9 cellular contexts compared by ENCODE assay signal in genomic region chr17:63445065-63445464, GRCh38. TPM values are rescaled to one million over a fixed set of nuclear protein-coding genes. Genes with fewer than 3 reads are reported as not detected.
DNase-seq lines count a peak whose midpoint lies in the region; ATAC-seq, FAIRE-seq and TF ChIP-seq lines count a peak whose summit lies in the region.
"Had no signal": no experiment of that assay in that cellular context is flagged by ENCODE, and none has a peak within 500 bp of the region (broad histone marks: within the 10 kb centered on the region; RNA-seq: fewer than 3 reads in every experiment).

No MANE protein-coding gene starts in this region.

- in situ Hi-C loops in GM12878 (cut with MboI), result loop anchor here (25.0 kb wide), 1 partner anchor 392 kb away; the partner anchor contains the start of genes FTSJ3, PSMC5 and SMARCD2

- intact Hi-C loops in left ventricle myocardium inferior (cut with micrococcal nuclease), result no loop called here
- intact Hi-C loops in GM12878 (cut with micrococcal nuclease; ENCODE audit: unreplicated experiment), result no loop called here
- intact Hi-C loops in lower lobe of right lung (cut with DNase I), result no loop called here

- TF ChIP-seq CTCF in left ventricle myocardium inferior (IDR thresholded peaks at IDR 0.05; ENCODE audit: borderline replicate concordance) (no peak), right atrium auricular region (IDR thresholded peaks at IDR 0.05) (no peak), GM12878 (IDR thresholded peaks at IDR 0.05 in 2 of 3, conservative IDR thresholded peaks at IDR 0.05 in 1 of 3; ENCODE audit: control insufficient read depth in 2 of 3, extremely low read depth in 1 of 3, insufficient read depth in 1 of 3, low read depth in 3 of 3, low read length in 3 of 3) (no peak), lower lobe of right lung (IDR thresholded peaks at IDR 0.05) (no peak), type B pancreatic cell (conservative IDR thresholded peaks at IDR 0.05) (no peak)

- peak overlapping the region; percentile 89 for H3K4me3 Mint-ChIP-seq in type B pancreatic cell

- TF ChIP-seq POLR2A in GM12878 (IDR thresholded peaks at IDR 0.05; ENCODE audit: low read depth, low read length), result no peak
- TF ChIP-seq POLR2A in H54 (IDR thresholded peaks at IDR 0.05; ENCODE audit: low read depth, low read length), result no peak

- WGBS in GM12878 (ENCODE audit: insufficient coverage, insufficient replicate concordance, low lambda C conversion rate, missing lambda C conversion rate), result 70% methylated on average over 6 of the region's 7 CpGs

- H3K9me3 Mint-ChIP-seq in type B pancreatic cell, result no peaks in the 10 kb centered on the region

- no peak for FAIRE-seq in GM12878 (lab: Jason Lieb, UNC)
- FAIRE-seq in H54 (lab: Jason Lieb, UNC), result no peak

- H3K27me3 Mint-ChIP-seq in type B pancreatic cell, result peaks cover 11% of the 10 kb centered on the region

- H3K4me1 ChIP-seq in left ventricle myocardium inferior, result peaks cover 70% of the 10 kb centered on the region
- peaks cover 0 to 63% of the 10 kb centered on the region in 2 donors for H3K4me1 ChIP-seq in right atrium auricular region
- H3K4me1 ChIP-seq in GM12878 (ENCODE audit: control insufficient read depth, insufficient read depth, low read length), result peaks cover 14% of the 10 kb centered on the region
- H3K4me1 ChIP-seq in lower lobe of right lung, result peaks cover 51% of the 10 kb centered on the region

- H3K36me3 ChIP-seq in left ventricle myocardium inferior, result no peaks in the 10 kb centered on the region
- H3K36me3 ChIP-seq in right atrium auricular region, result no peaks in the 10 kb centered on the region
- H3K36me3 ChIP-seq in GM12878 (ENCODE audit: control insufficient read depth in 2 of 2, insufficient read depth in 2 of 2, low read length in 1 of 2), result no peaks in the 10 kb centered on the region
- no peaks in the 10 kb centered on the region for H3K36me3 ChIP-seq in lower lobe of right lung

- H3K9me3 ChIP-seq in left ventricle myocardium inferior (replicated peaks) (no peaks in the 10 kb centered on the region), right atrium auricular region (no peaks in the 10 kb centered on the region), GM12878 (replicated peaks; ENCODE audit: control insufficient read depth, insufficient read depth, low read length) (no peaks in the 10 kb centered on the region), lower lobe of right lung (no peaks in the 10 kb centered on the region)
- H3K9me3 ChIP-seq: mucosa of descending colon had no signal

- H3K9ac ChIP-seq in GM12878 (ENCODE audit: control insufficient read depth, insufficient read depth, low read length), result no peak overlapping the region

- H3K4me1 Mint-ChIP-seq in type B pancreatic cell (ENCODE audit: unreplicated experiment), result peaks cover 14% of the 10 kb centered on the region

- POLR2A ChIA-PET in GM12878 (lab: Charles Lee), result interaction anchor here (0.6 to 2.0 kb wide), 2 partner anchors 106 to 372 kb away, joined by 4 to 7 read pairs; partner anchors contain the start of gene DCAF7

- H2AFZ ChIP-seq in GM12878 (ENCODE audit: control insufficient read depth, low read depth, low read length), result no peak overlapping the region

- no peaks in the 10 kb centered on the region for H3K79me2 ChIP-seq in GM12878 (ENCODE audit: control insufficient read depth, insufficient read depth, low read length)

- no peak for TF ChIP-seq EP300 in GM12878 (IDR thresholded peaks at IDR 0.05; ENCODE audit: borderline replicate concordance in 1 of 2, control insufficient read depth in 1 of 2, low read depth in 2 of 2, low read length in 2 of 2)

- DNase-seq in left ventricle myocardium inferior (no peak), right atrium auricular region (ENCODE audit: low spot score) (no peak), GM12878 (ENCODE audit: low read depth, low spot score) (no peak), lower lobe of right lung (no peak), type B pancreatic cell (ENCODE audit: extremely low spot score, unreplicated experiment) (no peak), NCI-H226 (no peak), H54 (ENCODE audit: insufficient read length, low spot score) (no peak)

- H3K27ac Mint-ChIP-seq in type B pancreatic cell, result peak overlapping the region; percentile 93

- SMC1A ChIA-PET in GM12878 (lab: Charles Lee; ENCODE audit: uncharacterized antibody, unreplicated experiment), result interaction anchor here (0.8 to 4.2 kb wide), 4 partner anchors 20 to 167 kb away, joined by 3 to 14 read pairs (median 4); no protein-coding TSS in a partner anchor

- H4K20me1 ChIP-seq in GM12878 (ENCODE audit: control insufficient read depth, insufficient read depth), result no peaks in the 10 kb centered on the region

- TF ChIP-seq RAD21 in GM12878 (IDR thresholded peaks at IDR 0.05; ENCODE audit: insufficient read depth, low read depth, low read length), result no peak

- peak overlapping the region; percentile 95; the same call in 1 of the 2 replicates for H3K4me2 ChIP-seq in GM12878 (ENCODE audit: control insufficient read depth, insufficient read depth)

- H3K36me3 Mint-ChIP-seq in type B pancreatic cell, result no peaks in the 10 kb centered on the region

- BruUV-seq in GM12878 (replicated peaks; lab: Mats Ljungman, UMichigan), result no TSS peak

- H3K27me3 ChIP-seq in left ventricle myocardium inferior (ENCODE audit: low read depth) (no peaks in the 10 kb centered on the region), right atrium auricular region (no peaks in the 10 kb centered on the region), GM12878 (replicated peaks in 1 of 2; ENCODE audit: control insufficient read depth in 2 of 2, insufficient read depth in 2 of 2, low read length in 1 of 2) (no peaks in the 10 kb centered on the region), lower lobe of right lung (ENCODE audit: low read depth) (no peaks in the 10 kb centered on the region)

- ATAC-seq in GM12878, result no peak
- ATAC-seq in lower lobe of right lung, result no peak
- ATAC-seq in GM19455 (IDR thresholded peaks at IDR 0.05; ENCODE audit: unreplicated experiment), result no peak

- H3K27ac ChIP-seq in left ventricle myocardium inferior (replicated peaks), result no peak overlapping the region
- H3K27ac ChIP-seq in right atrium auricular region, result peak overlapping the region in 1 of 2 donors; percentile 77
- H3K27ac ChIP-seq in GM12878 (ENCODE audit: control insufficient read depth, insufficient read depth), result no peak overlapping the region
- H3K27ac ChIP-seq in lower lobe of right lung, result peak overlapping the region; percentile 93

- CTCF ChIA-PET in GM12878 (lab: Yijun Ruan, JAX), result interaction anchor here (0.7 to 7.7 kb wide), 8 partner anchors 10 to 172 kb away, joined by 3 to 43 read pairs (median 4); no protein-coding TSS in a partner anchor

- H3K4me3 ChIP-seq in left ventricle myocardium inferior (peak overlapping the region; percentile 83), right atrium auricular region (peak overlapping the region in 1 of 2 donors; percentile 71), GM12878 (no peak overlapping the region), lower lobe of right lung (peak overlapping the region; percentile 67)

- RAD21 ChIA-PET in GM12878 (lab: Charles Lee; ENCODE audit: unreplicated experiment), result interaction anchor here (2.4 to 3.3 kb wide), 2 partner anchors 19 to 34 kb away, joined by 7 to 19 read pairs; no protein-coding TSS in a partner anchor

TF ChIP-seq in GM12878, 131 proteins besides CTCF, POLR2A, EP300 and RAD21 (continues in another document):
- TF ChIP-seq STAT1 (conservative IDR thresholded peaks at IDR 0.05) (no peak), ZNF24 (IDR thresholded peaks at IDR 0.05) (no peak), SREBF2 (IDR thresholded peaks at IDR 0.05; ENCODE audit: low read length) (no peak), YBX1 (IDR thresholded peaks at IDR 0.05) (no peak)

RNA-seq across cellular contexts. Expression of gene CYB561, which starts 1.0 kb away (rescaled TPM):
- 9.0 TPM for total RNA-seq in left ventricle myocardium inferior
- total RNA-seq in right atrium auricular region, result 10 to 100 TPM; 13.4 to 13.7 TPM
- 4.3 and 9.8 TPM in 2 replicates for total RNA-seq in GM12878 (2013; cell fraction: nucleolus; rRNA removed)
- 2.8 and 2.9 TPM in 2 replicates for total RNA-seq in GM12878 (2014; rRNA removed)
- 1.4 and 1.6 TPM in 2 replicates for total RNA-seq in GM12878 (2014; rRNA removed; fragmentation: Illumina TruSeq; extraction: Trizol)
- total RNA-seq in GM12878 (2021), result 3.3 and 4.2 TPM in 2 replicates
- polyA plus RNA-seq in GM12878 (2011; ENCODE audit: low read depth), result 1.7 TPM
- polyA plus RNA-seq in GM12878 (2011; rRNA removed), result 1.1 and 1.9 TPM in 2 replicates
- polyA plus RNA-seq in GM12878 (2011; cell fraction: cytosol; rRNA removed), result 1.9 and 2.6 TPM in 2 replicates
- polyA plus RNA-seq in GM12878 (2011; cell fraction: nucleus; rRNA removed), result 1.8 and 2.1 TPM in 2 replicates
- polyA plus RNA-seq in GM12878 (2012), result 2.1 and 3.6 TPM in 2 replicates
- 1.3 and 2.0 TPM in 2 replicates for polyA plus RNA-seq in GM12878 (2014; fragmentation: Illumina TruSeq; extraction: Trizol)
- polyA plus RNA-seq in GM12878 (2014; fragmentation: Nextera tagmentation; extraction: Ambion mirVana), result under 1 TPM; 0.52 to 0.93 TPM
- polyA plus RNA-seq in GM12878 (2014; rRNA removed), result 4.8 and 6.9 TPM in 2 replicates
- polyA plus RNA-seq in GM12878 (2016; fragmentation: Nextera tagmentation; extraction: Ambion mirVana), result 1 to 10 TPM; 3.3 TPM
- 2.6 and 2.7 TPM in 2 replicates for polyA minus RNA-seq in GM12878 (2011; rRNA and poly(A)+ RNA removed)
- 0.62 and 0.94 TPM in 2 replicates for polyA minus RNA-seq in GM12878 (2011; cell fraction: cytosol; rRNA and poly(A)+ RNA removed)
- polyA minus RNA-seq in GM12878 (2011; cell fraction: nucleus; rRNA and poly(A)+ RNA removed), result 0.85 and 2.2 TPM in 2 replicates
- total RNA-seq in lower lobe of right lung, result 49.9 TPM
- total RNA-seq in type B pancreatic cell (ENCODE audit: low replicate concordance), result 34.5 and 85.1 TPM in 2 replicates

RNA-seq across cellular contexts. Expression of gene ACE, which starts 31.8 kb away (rescaled TPM):
- total RNA-seq in left ventricle myocardium inferior, result 6.2 TPM
- total RNA-seq in right atrium auricular region, result 1 to 10 TPM; 3.4 to 4.0 TPM
- total RNA-seq in GM12878 (2013; cell fraction: nucleolus; rRNA removed), result 0.52 TPM in 1 of 2 replicates, not detected in the other
- not detected in 2 replicates for total RNA-seq in GM12878 (2014; rRNA removed)
- total RNA-seq in GM12878 (2014; rRNA removed; fragmentation: Illumina TruSeq; extraction: Trizol), result not detected in 2 replicates
- 0.08 and 0.46 TPM in 2 replicates for total RNA-seq in GM12878 (2021)
- polyA plus RNA-seq in GM12878 (2011; ENCODE audit: low read depth), result not detected
- polyA plus RNA-seq in GM12878 (2011; rRNA removed), result not detected in 2 replicates
- not detected in 2 replicates for polyA plus RNA-seq in GM12878 (2011; cell fraction: cytosol; rRNA removed)
- polyA plus RNA-seq in GM12878 (2011; cell fraction: nucleus; rRNA removed), result 0.10 TPM in 1 of 2 replicates, not detected in the other
- 0.22 TPM in 1 of 2 replicates, not detected in the other for polyA plus RNA-seq in GM12878 (2012)
- polyA plus RNA-seq in GM12878 (2014; fragmentation: Illumina TruSeq; extraction: Trizol), result not detected in 2 replicates
- not detected for polyA plus RNA-seq in GM12878 (2014; fragmentation: Nextera tagmentation; extraction: Ambion mirVana)
- 0.03 TPM in 1 of 2 replicates, not detected in the other for polyA plus RNA-seq in GM12878 (2014; rRNA removed)
- not detected for polyA plus RNA-seq in GM12878 (2016; fragmentation: Nextera tagmentation; extraction: Ambion mirVana)
- not detected in 2 replicates for polyA minus RNA-seq in GM12878 (2011; rRNA and poly(A)+ RNA removed)
- polyA minus RNA-seq in GM12878 (2011; cell fraction: cytosol; rRNA and poly(A)+ RNA removed), result not detected in 2 replicates
- polyA minus RNA-seq in GM12878 (2011; cell fraction: nucleus; rRNA and poly(A)+ RNA removed), result not detected in 2 replicates
- total RNA-seq in lower lobe of right lung, result 90.7 TPM
- 3.6 and 9.1 TPM in 2 replicates for total RNA-seq in type B pancreatic cell (ENCODE audit: low replicate concordance)
